ENCODE assay signal across 17 cellular contexts in the genomic region with DNA sequence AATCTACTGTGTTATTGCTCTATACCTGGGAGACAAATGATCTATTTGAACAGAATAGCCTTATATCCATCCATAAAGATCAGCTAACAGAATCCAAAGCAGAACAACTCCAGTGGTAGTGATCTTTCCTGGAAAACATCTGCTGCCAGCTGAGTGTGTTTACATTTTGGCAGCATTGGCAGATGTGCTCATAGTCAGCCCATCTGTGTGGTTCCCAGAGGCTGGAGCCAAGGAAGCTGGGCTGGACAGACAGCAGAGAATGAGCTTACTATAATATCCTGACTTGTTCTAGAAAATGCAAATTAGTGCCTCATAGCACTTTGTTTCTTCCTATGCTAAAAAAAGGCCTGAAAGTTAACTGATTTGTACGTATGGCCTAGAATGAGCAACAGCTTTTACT.
DNase-seq lines count a peak whose midpoint lies in the region; ATAC-seq and TF ChIP-seq lines count a peak whose summit lies in the region.
"Had no signal": no experiment of that assay in that cellular context is flagged by ENCODE, and none has a peak within 500 bp of the region (broad histone marks: within the 10 kb centered on the region; RNA-seq: fewer than 3 reads in every experiment).

No MANE protein-coding gene starts in this region.

- TF ChIP-seq RAD21 in IMR-90 (IDR thresholded peaks at IDR 0.05; ENCODE audit: low read length): no peak

- CTCF ChIA-PET in IMR-90 (lab: Yijun Ruan, JAX): no interaction called here

- H2BK15ac ChIP-seq in IMR-90 (ENCODE audit: low read depth, low read length): no peak overlapping the region

- H3K4me3 ChIP-seq in IMR-90 (ENCODE audit: insufficient read depth, low read depth, low read length): no peak overlapping the region
- H3K4me3 ChIP-seq: sigmoid colon had no signal

- no peaks in the 10 kb centered on the region for H3K9me1 ChIP-seq in IMR-90 (ENCODE audit: insufficient read depth, low read length)

- intact Hi-C loops in IMR-90 (cut with micrococcal nuclease): no loop called here

- no peak overlapping the region for H2BK5ac ChIP-seq in IMR-90 (ENCODE audit: low read depth, low read length, poor library complexity, severe bottlenecking)

- H3K27me3 ChIP-seq in IMR-90 (ENCODE audit: control insufficient read depth, insufficient read depth, low read length): no peaks in the 10 kb centered on the region
- H3K27me3 ChIP-seq: sigmoid colon had no signal

- no peak overlapping the region for H3K4ac ChIP-seq in IMR-90 (ENCODE audit: low read depth, low read length)

- H3K36me3 ChIP-seq in IMR-90 (ENCODE audit: control insufficient read depth, insufficient read depth, low read length): no peaks in the 10 kb centered on the region
- H3K36me3 ChIP-seq: sigmoid colon, WERI-Rb-1 had no signal

- no TSS peak for BruUV-seq in IMR-90 (replicated peaks; lab: Mats Ljungman, UMichigan)

- POLR2A ChIA-PET in IMR-90 (lab: Charles Lee; ENCODE audit: unreplicated experiment): no interaction called here

- ATAC-seq in IMR-90 (ENCODE audit: low read depth) (peak; percentile 75), GM21381 (IDR thresholded peaks at IDR 0.05; ENCODE audit: unreplicated experiment) (no peak), GM18909 (IDR thresholded peaks at IDR 0.05; ENCODE audit: poor library complexity, unreplicated experiment) (no peak)
- ATAC-seq: activated T-helper 17 cell treated with anti-CD3 and anti-CD28 coated beads, Interleukin-2, amount 50 U/mL, for 72 hours had no signal

- no peak overlapping the region for H2BK20ac ChIP-seq in IMR-90 (ENCODE audit: low read depth, low read length)

- no peak overlapping the region for H2AK9ac ChIP-seq in IMR-90 (replicated peaks; ENCODE audit: low read depth, low read length, poor library complexity)

- no peak for TF ChIP-seq CTCF in IMR-90 (conservative IDR thresholded peaks at IDR 0.05; ENCODE audit: low read depth, low read length)

- H3K9me3 ChIP-seq in IMR-90 (ENCODE audit: control insufficient read depth, insufficient read depth, low read length): no peaks in the 10 kb centered on the region
- H3K9me3 ChIP-seq: sigmoid colon had no signal

- DNase-seq in AG08396 (ENCODE audit: low spot score) (peak; percentile 7), IMR-90 (peak; percentile 44), SHP77 treated with DMSO at 0.1 percent for 48 hours (lab: John Stamatoyannopoulos, UW) (peak; percentile 31), globus pallidus (ENCODE audit: low spot score) (peak; percentile 51), dermis blood vessel endothelial cell (no peak)
- no peak for DNase-seq in activated CD4-positive, CD25-positive, alpha-beta regulatory T cell treated with anti-CD3 and anti-CD28 coated beads, Interleukin-2, amount 50 U/mL, for 72 hours
- DNase-seq: ACHN; activated CD8-positive, alpha-beta memory T cell treated with anti-CD3 and anti-CD28 coated beads for 24 hours; COR-L47; MV-4-11; occipital lobe; sigmoid colon; trophoblast cell; WERI-Rb-1 had no signal

- no peaks in the 10 kb centered on the region for H4K20me1 ChIP-seq in IMR-90 (ENCODE audit: insufficient read depth, low read length)

- no peak overlapping the region for H3K4me2 ChIP-seq in IMR-90 (ENCODE audit: low read depth, low read length)

- H3K27ac ChIP-seq in IMR-90 (ENCODE audit: insufficient read depth, low read length): no peak overlapping the region
- H3K27ac ChIP-seq: sigmoid colon, WERI-Rb-1 had no signal

- H4K8ac ChIP-seq in IMR-90 (ENCODE audit: low read depth in 2 of 2, low read length in 2 of 2): no peak overlapping the region

- H2AFZ ChIP-seq in IMR-90 (replicated peaks; ENCODE audit: low read length, poor library complexity): no peak overlapping the region

- H3K56ac ChIP-seq in IMR-90 (ENCODE audit: extremely low read depth, insufficient read depth, low read length): no peak overlapping the region

- in situ Hi-C loops in IMR-90 (cut with MboI; ENCODE audit: low sequenced_read_pairs): no loop called here

- H3K23ac ChIP-seq in IMR-90 (ENCODE audit: low read depth, low read length): no peak overlapping the region

- H3K18ac ChIP-seq in IMR-90 (ENCODE audit: low read depth, low read length): no peak overlapping the region

- TF ChIP-seq POLR2A in IMR-90 (IDR thresholded peaks at IDR 0.05; ENCODE audit: low read depth, low read length): no peak

- no peak overlapping the region for H4K5ac ChIP-seq in IMR-90 (ENCODE audit: low read depth, low read length)

- H3K14ac ChIP-seq in IMR-90 (replicated peaks; ENCODE audit: low read depth, low read length): no peak overlapping the region

- H3K79me1 ChIP-seq in IMR-90 (ENCODE audit: low read depth in 1 of 2, low read length in 2 of 2): no peaks in the 10 kb centered on the region

- no peak overlapping the region for H4K91ac ChIP-seq in IMR-90 (ENCODE audit: insufficient read depth, low read depth, low read length)

- no peak overlapping the region for H3K9ac ChIP-seq in IMR-90 (ENCODE audit: low read depth, low read length)

- dilution Hi-C loops in IMR-90 (cut with HindIII; ENCODE audit: low sequenced_read_pairs, unreplicated experiment): no loop called here

- WGBS in IMR-90 (ENCODE audit: extremely low coverage in 2 of 2, insufficient read length in 1 of 2), 2 experiments: no CpG with 5 or more reads among the region's 1 CpG

- no peaks in the 10 kb centered on the region for H3K4me1 ChIP-seq in IMR-90 (ENCODE audit: control insufficient read depth, insufficient read depth, low read length)

- H2BK120ac ChIP-seq in IMR-90 (ENCODE audit: low read depth, low read length): no peak overlapping the region

- H2AK5ac ChIP-seq in IMR-90 (ENCODE audit: low read depth, low read length): no peak overlapping the region

TF ChIP-seq in IMR-90, 13 proteins besides CTCF, POLR2A, EP300 and RAD21:
- TF ChIP-seq MAZ (IDR thresholded peaks at IDR 0.05; ENCODE audit: borderline replicate concordance, low read depth, low read length) (no peak), MAFK (IDR thresholded peaks at IDR 0.05; ENCODE audit: low read depth, low read length) (no peak), CHD1 (IDR thresholded peaks at IDR 0.05; ENCODE audit: low read depth, low read length) (no peak), BHLHE40 (IDR thresholded peaks at IDR 0.05; ENCODE audit: low read depth, low read length) (no peak), USF2 (IDR thresholded peaks at IDR 0.05; ENCODE audit: low read depth, low read length) (no peak), RCOR1 (IDR thresholded peaks at IDR 0.05; ENCODE audit: insufficient replicate concordance, low read length) (no peak), RFX5 (IDR thresholded peaks at IDR 0.05; ENCODE audit: low read depth, low read length) (no peak), SMC3 (IDR thresholded peaks at IDR 0.05; ENCODE audit: low read depth, low read length) (no peak), NFE2L2 (IDR thresholded peaks at IDR 0.05; ENCODE audit: low read depth, low read length) (no peak), FOS (IDR thresholded peaks at IDR 0.05; ENCODE audit: low read depth, low read length) (no peak), CEBPB (IDR thresholded peaks at IDR 0.05; ENCODE audit: low read depth, low read length) (no peak), MXI1 (IDR thresholded peaks at IDR 0.05; ENCODE audit: borderline replicate concordance, low read depth, low read length) (no peak)
- TF ChIP-seq, protein P1, sequence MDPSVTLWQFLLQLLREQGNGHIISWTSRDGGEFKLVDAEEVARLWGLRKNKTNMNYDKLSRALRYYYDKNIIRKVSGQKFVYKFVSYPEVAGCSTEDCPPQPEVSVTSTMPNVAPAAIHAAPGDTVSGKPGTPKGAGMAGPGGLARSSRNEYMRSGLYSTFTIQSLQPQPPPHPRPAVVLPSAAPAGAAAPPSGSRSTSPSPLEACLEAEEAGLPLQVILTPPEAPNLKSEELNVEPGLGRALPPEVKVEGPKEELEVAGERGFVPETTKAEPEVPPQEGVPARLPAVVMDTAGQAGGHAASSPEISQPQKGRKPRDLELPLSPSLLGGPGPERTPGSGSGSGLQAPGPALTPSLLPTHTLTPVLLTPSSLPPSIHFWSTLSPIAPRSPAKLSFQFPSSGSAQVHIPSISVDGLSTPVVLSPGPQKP (IDR thresholded peaks at IDR 0.05; ENCODE audit: borderline replicate concordance, low read depth, low read length): no peak
TF ChIP-seq in IMR-90: peak in this region for 0.

Comparison
In these comparisons a context has a peak if more than half of its experiments do, and no peak if none do; other contexts are left out.
1. DNase-seq: peak in AG08396 (single experiment), IMR-90 (single experiment), SHP77 treated with DMSO at 0.1 percent for 48 hours (single experiment) and globus pallidus (single experiment); none in dermis blood vessel endothelial cell (single experiment) and activated CD4-positive, CD25-positive, alpha-beta regulatory T cell treated with anti-CD3 and anti-CD28 coated beads, Interleukin-2, amount 50 U/mL, for 72 hours (single experiment).